28 cellular contexts compared by ENCODE assay signal in the genomic region with DNA sequence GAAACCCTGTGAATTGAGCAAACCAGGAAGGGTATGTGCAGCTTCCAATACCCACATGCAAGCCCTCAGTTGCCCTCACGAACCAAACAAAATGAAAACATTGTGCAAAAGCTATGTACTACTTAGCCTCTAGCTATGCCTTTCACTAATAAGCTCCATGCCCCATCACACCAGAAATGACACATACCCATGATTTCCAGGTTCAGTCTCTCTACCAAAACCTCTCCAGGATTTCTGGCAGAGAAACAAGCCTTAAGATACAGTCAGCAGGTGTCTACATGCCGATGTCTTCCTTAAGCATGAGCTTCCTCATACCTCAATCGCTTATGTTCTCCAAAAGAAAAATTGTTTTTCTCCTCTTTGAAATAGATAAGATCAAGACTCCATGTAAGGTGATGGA.
"Had no signal": no experiment of that assay in that cellular context is flagged by ENCODE, and none has a peak within 500 bp of the region (broad histone marks: within the 10 kb centered on the region; RNA-seq: fewer than 3 reads in every experiment).

No MANE protein-coding gene starts in this region.

- H3K27ac ChIP-seq: colonic mucosa, coronary artery, dorsolateral prefrontal cortex, epithelial cell of prostate, esophagus muscularis mucosa, esophagus squamous epithelium, gastrocnemius medialis, gastroesophageal sphincter, heart left ventricle, heart right ventricle had no signal

- H3K4me3 ChIP-seq: colonic mucosa, coronary artery, dorsolateral prefrontal cortex, esophagus muscularis mucosa, esophagus squamous epithelium, gastrocnemius medialis, gastroesophageal sphincter, heart left ventricle, heart right ventricle had no signal

- H3K36me3 ChIP-seq: colonic mucosa, esophagus muscularis mucosa, esophagus squamous epithelium, gastrocnemius medialis, gastroesophageal sphincter, heart left ventricle, heart right ventricle had no signal

- H3K27me3 ChIP-seq: colonic mucosa, esophagus muscularis mucosa, esophagus squamous epithelium, gastroesophageal sphincter had no signal

- H3K27ac Mint-ChIP-seq: dendritic cell treated with granulocyte-macrophage colony-stimulating factor and Interleukin-4, amounts not matched to agents 40 ng/mL and 50 ng/mL, for 4 days; effector memory CD8-positive, alpha-beta T cell; endodermal cell had no signal

- DNase-seq: colonic mucosa; cortex of kidney; dermis blood vessel endothelial cell; dorsolateral prefrontal cortex; effector CD4-positive, alpha-beta T cell; effector CD8-positive, alpha-beta T cell; effector memory CD4-positive, alpha-beta T cell; effector memory CD8-positive, alpha-beta T cell; endodermal cell; erythroblast; esophagus squamous epithelium; foreskin fibroblast; foreskin melanocyte; gastrocnemius medialis; glutamatergic neuron; head of caudate nucleus; heart left ventricle; heart right ventricle had no signal

- H3K4me3 Mint-ChIP-seq: dendritic cell treated with granulocyte-macrophage colony-stimulating factor and Interleukin-4, amounts not matched to agents 40 ng/mL and 50 ng/mL, for 4 days; effector memory CD8-positive, alpha-beta T cell; endodermal cell had no signal

- H3K4me1 ChIP-seq: colonic mucosa, esophagus muscularis mucosa, esophagus squamous epithelium, gastrocnemius medialis, gastroesophageal sphincter, heart left ventricle, heart right ventricle had no signal

- ATAC-seq: effector memory CD8-positive, alpha-beta T cell; esophagus mucosa; gastrocnemius medialis; gastroesophageal sphincter; heart left ventricle; heart right ventricle had no signal

- H3K4me1 Mint-ChIP-seq: endodermal cell had no signal

- FAIRE-seq: colon, endometrium, endothelial cell of umbilical vein, frontal cortex had no signal

- H3K9me3 ChIP-seq: colonic mucosa, esophagus squamous epithelium, gastrocnemius medialis had no signal

- H3K27me3 Mint-ChIP-seq: dendritic cell treated with granulocyte-macrophage colony-stimulating factor and Interleukin-4, amounts not matched to agents 40 ng/mL and 50 ng/mL, for 4 days; effector memory CD8-positive, alpha-beta T cell had no signal
